12 cellular contexts compared by ENCODE assay signal in genomic region chr11:15893080-15893492, GRCh38.
DNase-seq lines count a peak whose midpoint lies in the region; ATAC-seq and TF ChIP-seq lines count a peak whose summit lies in the region.
"Had no signal": no experiment of that assay in that cellular context is flagged by ENCODE, and none has a peak within 500 bp of the region (broad histone marks: within the 10 kb centered on the region; RNA-seq: fewer than 3 reads in every experiment).

No MANE protein-coding gene starts in this region.

- ATAC-seq in HG03025 (IDR thresholded peaks at IDR 0.05; ENCODE audit: low FRiP score, unreplicated experiment) = no peak
- ATAC-seq: stimulated activated naive B cell treated with anti-CD40 and anti-IgM and Interleukin-4, amounts not matched to agents 10 μg/mL and 1 μg/mL and 100 μg/mL, for 72 hours had no signal

- intact Hi-C loops in vagina (cut with DNase I) = no loop called here

- DNase-seq in SK-MEL-5 (ENCODE audit: low read depth, low spot score) = peak; percentile 61
- DNase-seq in fibroblast of the aortic adventitia (ENCODE audit: low read depth) = peak; percentile 67
- peak; percentile 60 for DNase-seq in renal cortical epithelial cell (ENCODE audit: low read depth)
- DNase-seq in AG08396 (ENCODE audit: low spot score) = no peak
- no peak for DNase-seq in vagina (ENCODE audit: extremely low spot score in 2 of 2)
- no peak for DNase-seq in NCI-H1048 (lab: John Stamatoyannopoulos, UW)
- DNase-seq: mesendoderm; stimulated activated naive B cell treated with anti-CD40 and anti-IgM and Interleukin-4, amounts not matched to agents 10 μg/mL and 1 μg/mL and 100 μg/mL, for 72 hours; T1000 had no signal

- TF ChIP-seq CTCF in HEK293 (tag by site-specific recombination; IDR thresholded peaks at IDR 0.05) (no peak), fibroblast of the aortic adventitia (IDR thresholded peaks at IDR 0.05; ENCODE audit: insufficient read depth, low read length) (no peak), vagina (IDR thresholded peaks at IDR 0.05) (no peak)

- H3K27me3 ChIP-seq in vagina = no peaks in the 10 kb centered on the region

- no peaks in the 10 kb centered on the region for H3K4me1 ChIP-seq in HEK293 (ENCODE audit: control insufficient read depth, insufficient read depth, low read length)
- H3K4me1 ChIP-seq in vagina = peaks cover 11% of the 10 kb centered on the region

- H3K36me3 ChIP-seq in HEK293 (ENCODE audit: control insufficient read depth in 2 of 2, insufficient read depth in 1 of 2, low read length in 2 of 2) = no peaks in the 10 kb centered on the region
- H3K36me3 ChIP-seq in vagina = no peaks in the 10 kb centered on the region

- POLR2A ChIA-PET in HEK293 (lab: Yijun Ruan, JAX) = no interaction called here

- TF ChIP-seq POLR2A in vagina (IDR thresholded peaks at IDR 0.05) = no peak

- CTCF ChIA-PET in HEK293 (lab: Yijun Ruan, JAX) = interaction anchor here (0.6 kb wide), 1 partner anchor 304 kb away, joined by 3 read pairs; no protein-coding TSS in a partner anchor

- H3K4me3 ChIP-seq in HEK293 (ENCODE audit: low read depth, low read length) (no peak overlapping the region), fibroblast of the aortic adventitia (ENCODE audit: low read depth, low read length) (no peak overlapping the region), vagina (no peak overlapping the region)

- in situ Hi-C loops in SK-MEL-5 (cut with HindIII; ENCODE audit: low pct_unique_long_range_greater_than_20kb, low sequenced_read_pairs) = no loop called here

- no peaks in the 10 kb centered on the region for H3K9me3 ChIP-seq in HEK293 (ENCODE audit: control insufficient read depth, insufficient read depth, low read depth, low read length)
- no peaks in the 10 kb centered on the region for H3K9me3 ChIP-seq in vagina

- H3K27ac ChIP-seq in HEK293 (ENCODE audit: extremely low read depth, low read depth, low read length) = no peak overlapping the region
- H3K27ac ChIP-seq in vagina = no peak overlapping the region
- H3K27ac ChIP-seq: KMS-11 had no signal

TF ChIP-seq in HEK293, 187 proteins besides CTCF, POLR2A, EP300 and RAD21:
- TF ChIP-seq TRIM28 (IDR thresholded peaks at IDR 0.05; ENCODE audit: borderline replicate concordance, low read length) (peak; percentile 83), ZNF335 (tag by site-specific recombination; conservative IDR thresholded peaks at IDR 0.05) (0 out of 2 replicates have a peak, but pooled peaks have one; percentile 17), OSR2 (tag by site-specific recombination; IDR thresholded peaks at IDR 0.05) (0 out of 2 replicates have a peak, but pooled peaks have one; percentile 22), KLF10 (tag by site-specific recombination; IDR thresholded peaks at IDR 0.05) (no peak), ZIC2 (tag by site-specific recombination; IDR thresholded peaks at IDR 0.05) (peak; percentile 75), ZNF302 (tag by site-specific recombination; IDR thresholded peaks at IDR 0.05; ENCODE audit: low read depth) (no peak), PRDM6 (tag by site-specific recombination; IDR thresholded peaks at IDR 0.05) (peak; percentile 54; the same call in 1 of the 2 replicates), PRDM2 (tag by site-specific recombination; IDR thresholded peaks at IDR 0.05; ENCODE audit: borderline replicate concordance) (no peak)

Comparison
In these comparisons a context has a peak if more than half of its experiments do, and no peak if none do; other contexts are left out.
1. DNase-seq: peak in SK-MEL-5 (single experiment), fibroblast of the aortic adventitia (single experiment) and renal cortical epithelial cell (single experiment); none in AG08396 (single experiment), vagina (0 of 2) and NCI-H1048 (single experiment).